In genomic region chr16:67636713-67637112, GRCh38 we compare ENCODE assay signal across 35 cellular contexts. TPM values are rescaled to one million over a fixed set of nuclear protein-coding genes. Genes with fewer than 3 reads are reported as not detected.
"Had no signal": no experiment of that assay in that cellular context is flagged by ENCODE, and none has a peak within 500 bp of the region (broad histone marks: within the 10 kb centered on the region; RNA-seq: fewer than 3 reads in every experiment).

No MANE protein-coding gene starts in this region.

- H3K4me1 Mint-ChIP-seq: activated B cell treated with CpG ODN at 0.5 μM for 24 hours; activated CD4-positive, alpha-beta memory T cell treated with anti-CD3 and anti-CD28 coated beads, Interleukin-2, amount 10 ng/mL, durations not matched to agents 7 days and 5 days; activated CD8-positive, alpha-beta memory T cell treated with anti-CD3 and anti-CD28 coated beads, Interleukin-2, amount 10 ng/mL, durations not matched to agents 7 days and 5 days; T-cell had no signal

- ATAC-seq: activated CD8-positive, alpha-beta memory T cell treated with anti-CD3 and anti-CD28 coated beads, Interleukin-2, amount 10 ng/mL, durations not matched to agents 7 days and 5 days; PC-3; SK-N-SH treated with all-trans-retinoic acid at 6 μM for 48 hours; T-cell had no signal

- DNase-seq: activated B cell treated with CpG ODN at 0.5 μM for 24 hours; activated CD4-positive, alpha-beta memory T cell treated with anti-CD3 and anti-CD28 coated beads, Interleukin-2, amount 10 ng/mL, durations not matched to agents 7 days and 5 days; activated CD4-positive, alpha-beta T cell treated with anti-CD3 and anti-CD28 coated beads for 1 hour; activated CD4-positive, alpha-beta T cell treated with anti-CD3 and anti-CD28 coated beads for 48 hours; activated CD8-positive, alpha-beta memory T cell treated with anti-CD3 and anti-CD28 coated beads for 24 hours; activated CD8-positive, alpha-beta memory T cell treated with anti-CD3 and anti-CD28 coated beads, Interleukin-2, amount 10 ng/mL, durations not matched to agents 7 days and 5 days; activated CD8-positive, alpha-beta memory T cell treated with anti-CD3 and anti-CD28 coated beads, Interleukin-2, amount 50 U/mL, for 48 hours; activated naive CD8-positive, alpha-beta T cell treated with anti-CD3 and anti-CD28 coated beads, Interleukin-2, amount 10 ng/mL, durations not matched to agents 7 days and 5 days; amygdala; caudate nucleus; cerebellar nuclear complex; Kasumi-1; KG1; MG63; MV-4-11; NCI-H1092; NCI-H1436 treated with DMSO at 0.1 percent for 48 hours; NCI-H1694 treated with DMSO at 0.1 percent for 48 hours; NCI-H2029; NCI-H510A; NCI-H526; NCI-H748 treated with DMSO at 0.1 percent for 48 hours; NK-92 treated with Interleukin-12 subunit alpha and Interleukin-12 subunit beta, amount 100 ng/mL, for 24 hours; PC-3; RPMI8226; SHP77 treated with DMSO at 0.1 percent for 48 hours; T-cell; T-helper 2 cell; T-helper 9 cell had no signal

- H3K4me3 Mint-ChIP-seq: activated B cell treated with CpG ODN at 0.5 μM for 24 hours; activated CD4-positive, alpha-beta memory T cell treated with anti-CD3 and anti-CD28 coated beads, Interleukin-2, amount 10 ng/mL, durations not matched to agents 7 days and 5 days; activated CD8-positive, alpha-beta memory T cell treated with anti-CD3 and anti-CD28 coated beads, Interleukin-2, amount 10 ng/mL, durations not matched to agents 7 days and 5 days; activated naive CD8-positive, alpha-beta T cell treated with anti-CD3 and anti-CD28 coated beads, Interleukin-2, amount 10 ng/mL, durations not matched to agents 7 days and 5 days; T-cell had no signal

- H3K27me3 Mint-ChIP-seq: activated B cell treated with CpG ODN at 0.5 μM for 24 hours; activated CD4-positive, alpha-beta memory T cell treated with anti-CD3 and anti-CD28 coated beads, Interleukin-2, amount 10 ng/mL, durations not matched to agents 7 days and 5 days; activated CD8-positive, alpha-beta memory T cell treated with anti-CD3 and anti-CD28 coated beads, Interleukin-2, amount 10 ng/mL, durations not matched to agents 7 days and 5 days; activated naive CD8-positive, alpha-beta T cell treated with anti-CD3 and anti-CD28 coated beads, Interleukin-2, amount 10 ng/mL, durations not matched to agents 7 days and 5 days; T-cell had no signal

- H3K4me3 ChIP-seq: ascending aorta, breast epithelium, MG63, Peyer's patch had no signal

- H3K27ac ChIP-seq: ascending aorta, breast epithelium, Peyer's patch, VCaP had no signal

- H3K9me3 Mint-ChIP-seq: activated B cell treated with CpG ODN at 0.5 μM for 24 hours; activated CD4-positive, alpha-beta memory T cell treated with anti-CD3 and anti-CD28 coated beads, Interleukin-2, amount 10 ng/mL, durations not matched to agents 7 days and 5 days; activated naive CD8-positive, alpha-beta T cell treated with anti-CD3 and anti-CD28 coated beads, Interleukin-2, amount 10 ng/mL, durations not matched to agents 7 days and 5 days; activated T-helper 2 cell treated with anti-CD3 and anti-CD28 coated beads, Interferon-gamma antibody, Interleukin-2, Interleukin-4, amounts not matched to agents 10 μg/mL and 5 μg/mL and 100 μg/mL, durations not matched to agents 14 hours and 24 hours and 36 hours; T-cell had no signal

- H3K9me3 ChIP-seq: ascending aorta, breast epithelium, MG63, Peyer's patch had no signal

- H3K27me3 ChIP-seq: ascending aorta, breast epithelium, MG63, Peyer's patch had no signal

- H3K27ac Mint-ChIP-seq: activated B cell treated with CpG ODN at 0.5 μM for 24 hours; activated CD4-positive, alpha-beta memory T cell treated with anti-CD3 and anti-CD28 coated beads, Interleukin-2, amount 10 ng/mL, durations not matched to agents 7 days and 5 days; activated CD8-positive, alpha-beta memory T cell treated with anti-CD3 and anti-CD28 coated beads, Interleukin-2, amount 10 ng/mL, durations not matched to agents 7 days and 5 days; activated naive CD8-positive, alpha-beta T cell treated with anti-CD3 and anti-CD28 coated beads, Interleukin-2, amount 10 ng/mL, durations not matched to agents 7 days and 5 days; activated T-helper 2 cell treated with anti-CD3 and anti-CD28 coated beads, Interferon-gamma antibody, Interleukin-2, Interleukin-4, amounts not matched to agents 10 μg/mL and 5 μg/mL and 100 μg/mL, durations not matched to agents 14 hours and 24 hours and 36 hours had no signal

RNA-seq across cellular contexts. Expression of gene C16orf86, which starts 29.9 kb away (rescaled TPM):
- total RNA-seq: PC-3 had no signal
